ENCODE assay signal across 7 cellular contexts in genomic region chr7:36670585-36671431, GRCh38. TPM values are rescaled to one million over a fixed set of nuclear protein-coding genes. Genes with fewer than 3 reads are reported as not detected.
A peak's percentile ranks its signal among the peaks of the same experiment; 100 is the strongest.
DNase-seq lines count a peak whose midpoint lies in the region; ATAC-seq, FAIRE-seq and TF ChIP-seq lines count a peak whose summit lies in the region.

No MANE protein-coding gene starts in this region.

- H3K4me1 Mint-ChIP-seq in activated CD4-positive, alpha-beta T cell treated with anti-CD3 and anti-CD28 coated beads, Interleukin-2, amount 10 ng/mL, durations not matched to agents 24 days and 14 days: peaks cover 34% of the 10 kb centered on the region

- no peak for TF ChIP-seq POLR2A in GM12892 (IDR thresholded peaks at IDR 0.05; ENCODE audit: low read depth, low read length)

- ATAC-seq in HG03045 (IDR thresholded peaks at IDR 0.05; ENCODE audit: unreplicated experiment): peak; percentile 83
- ATAC-seq in lower lobe of right lung: peak; percentile 90 to 92

- no peaks in the 10 kb centered on the region for H3K4me1 ChIP-seq in lower lobe of right lung

- DNase-seq in GM12892 (ENCODE audit: insufficient read length) (peak; percentile 27), NCI-H446 treated with DMSO at 0.1 percent for 48 hours (lab: John Stamatoyannopoulos, UW) (peak; percentile 28), coronary artery (ENCODE audit: low spot score) (no peak), lower lobe of right lung (peak; percentile 53)
- DNase-seq in activated CD4-positive, alpha-beta T cell treated with anti-CD3 and anti-CD28 coated beads, Interleukin-2, amount 10 ng/mL, durations not matched to agents 24 days and 14 days: peak; percentile 91
- peak; percentile 53 to 54 for DNase-seq in stimulated activated CD8-positive, alpha-beta memory T cell treated with anti-CD3 and anti-CD28 coated beads, Interleukin-15, amount 100 ng/mL, for 48 hours (ENCODE audit: low read depth in 2 of 2)

- peaks cover 41% of the 10 kb centered on the region for H3K36me3 Mint-ChIP-seq in activated CD4-positive, alpha-beta T cell treated with anti-CD3 and anti-CD28 coated beads, Interleukin-2, amount 10 ng/mL, durations not matched to agents 24 days and 14 days (ENCODE audit: low read depth)

- peak overlapping the region; percentile 42 for H3K27ac Mint-ChIP-seq in activated CD4-positive, alpha-beta T cell treated with anti-CD3 and anti-CD28 coated beads, Interleukin-2, amount 10 ng/mL, durations not matched to agents 24 days and 14 days

- no peaks in the 10 kb centered on the region for H3K27me3 Mint-ChIP-seq in activated CD4-positive, alpha-beta T cell treated with anti-CD3 and anti-CD28 coated beads, Interleukin-2, amount 10 ng/mL, durations not matched to agents 24 days and 14 days

- intact Hi-C loops in activated CD4-positive, alpha-beta T cell treated with anti-CD3 and anti-CD28 coated beads, Interleukin-2, amount 10 ng/mL, durations not matched to agents 24 days and 14 days (cut with micrococcal nuclease): loop anchor here (1.0 kb wide), 1 partner anchor 184 kb away; no protein-coding TSS in a partner anchor
- intact Hi-C loops in lower lobe of right lung (cut with DNase I): no loop called here

- no peaks in the 10 kb centered on the region for H3K9me3 ChIP-seq in lower lobe of right lung

- H3K4me3 ChIP-seq in coronary artery: no peak overlapping the region
- no peak overlapping the region for H3K4me3 ChIP-seq in lower lobe of right lung

- H3K36me3 ChIP-seq in lower lobe of right lung: no peaks in the 10 kb centered on the region

- peak overlapping the region; percentile 4 for H3K4me3 Mint-ChIP-seq in activated CD4-positive, alpha-beta T cell treated with anti-CD3 and anti-CD28 coated beads, Interleukin-2, amount 10 ng/mL, durations not matched to agents 24 days and 14 days

- peak; percentile 59 for TF ChIP-seq CTCF in coronary artery (IDR thresholded peaks at IDR 0.05)
- peak; percentile 81 for TF ChIP-seq CTCF in lower lobe of right lung (IDR thresholded peaks at IDR 0.05)

- H3K27ac ChIP-seq in coronary artery (no peak overlapping the region), lower lobe of right lung (no peak overlapping the region)

- H3K27me3 ChIP-seq in lower lobe of right lung (ENCODE audit: low read depth): no peaks in the 10 kb centered on the region

- peak; percentile 36 for FAIRE-seq in GM12892 (lab: Jason Lieb, UNC)

- peaks cover 3% of the 10 kb centered on the region for H3K9me3 Mint-ChIP-seq in activated CD4-positive, alpha-beta T cell treated with anti-CD3 and anti-CD28 coated beads, Interleukin-2, amount 10 ng/mL, durations not matched to agents 24 days and 14 days

RNA-seq across cellular contexts. Expression of gene AOAH, which starts 53.5 kb away (rescaled TPM):
- 0.40 TPM for polyA plus RNA-seq in GM12892 (2012; ENCODE audit: missing spikeins)
- 17.6 and 17.8 TPM in 2 replicates for total RNA-seq in activated CD4-positive, alpha-beta T cell treated with anti-CD3 and anti-CD28 coated beads, Interleukin-2, amount 10 ng/mL, durations not matched to agents 24 days and 14 days
- total RNA-seq in lower lobe of right lung: 29.2 TPM
